In genomic region chrY:15926521-15926920, GRCh38 we compare ENCODE assay signal across 28 cellular contexts.
"Had no signal": no experiment of that assay in that cellular context is flagged by ENCODE, and none has a peak within 500 bp of the region (broad histone marks: within the 10 kb centered on the region; RNA-seq: fewer than 3 reads in every experiment).

No MANE protein-coding gene starts in this region.

- H3K4me3 ChIP-seq: esophagus muscularis mucosa, gastroesophageal sphincter, heart left ventricle, hepatocyte, left lung, neural progenitor cell, right atrium auricular region, smooth muscle cell, thyroid gland, vagina had no signal

- ATAC-seq: foreskin keratinocyte; gastroesophageal sphincter; heart left ventricle; left cardiac atrium; left lung; naive thymus-derived CD4-positive, alpha-beta T cell; sciatic nerve; stimulated activated naive CD8-positive, alpha-beta T cell treated with anti-CD3 and anti-CD28 coated beads, Interleukin-15, amount 100 ng/mL, for 72 hours had no signal

- H3K9me3 Mint-ChIP-seq: nephron, neural progenitor cell had no signal

- H3K36me3 Mint-ChIP-seq: naive thymus-derived CD4-positive, alpha-beta T cell; neural progenitor cell had no signal

- H3K4me1 ChIP-seq: esophagus muscularis mucosa, foreskin keratinocyte, gastroesophageal sphincter, heart left ventricle, left lung, neural progenitor cell, parathyroid adenoma, right atrium auricular region, thyroid gland, vagina had no signal

- H3K27me3 Mint-ChIP-seq: naive thymus-derived CD4-positive, alpha-beta T cell; progenitor cell of endocrine pancreas; stimulated activated naive CD8-positive, alpha-beta T cell treated with anti-CD3 and anti-CD28 coated beads, Interleukin-15, amount 100 ng/mL, for 72 hours had no signal

- H3K27ac Mint-ChIP-seq: naive thymus-derived CD4-positive, alpha-beta T cell; nephron; neural progenitor cell; progenitor cell of endocrine pancreas; stimulated activated naive CD8-positive, alpha-beta T cell treated with anti-CD3 and anti-CD28 coated beads, Interleukin-15, amount 100 ng/mL, for 72 hours had no signal

- DNase-seq: dermis blood vessel endothelial cell; effector memory CD4-positive, alpha-beta T cell; foreskin keratinocyte; heart left ventricle; left cardiac atrium; left lung; mesenchymal stem cell; midbrain; naive thymus-derived CD4-positive, alpha-beta T cell; stimulated activated CD4-positive, alpha-beta T cell treated with anti-CD3 and anti-CD28 coated beads, Interleukin-12 subunit alpha, Interleukin-12 subunit beta, amount 100 ng/mL, for 4 hours; stimulated activated CD4-positive, alpha-beta T cell treated with anti-CD3 and anti-CD28 coated beads, Interleukin-1b, Interleukin-23, amount 100 ng/mL, for 48 hours; stimulated activated CD4-positive, alpha-beta T cell treated with anti-CD3 and anti-CD28 coated beads, Interleukin-4, amount 100 ng/mL, for 1 hour; stimulated activated CD8-positive, alpha-beta memory T cell treated with anti-CD3 and anti-CD28 coated beads, Interleukin-4, amount 100 ng/mL, for 48 hours; stimulated activated naive CD4-positive, alpha-beta T cell; stimulated activated naive CD8-positive, alpha-beta T cell treated with anti-CD3 and anti-CD28 coated beads, Interleukin-15, amount 100 ng/mL, for 72 hours; thyroid gland; trophoblast cell had no signal

- H3K4me3 Mint-ChIP-seq: naive thymus-derived CD4-positive, alpha-beta T cell; nephron; neural progenitor cell; stimulated activated naive CD8-positive, alpha-beta T cell treated with anti-CD3 and anti-CD28 coated beads, Interleukin-15, amount 100 ng/mL, for 72 hours had no signal

- H3K27me3 ChIP-seq: esophagus muscularis mucosa, foreskin keratinocyte, gastroesophageal sphincter, heart left ventricle, hepatocyte, left lung, neural progenitor cell, right atrium auricular region, thyroid gland, vagina had no signal

- H3K4me1 Mint-ChIP-seq: naive thymus-derived CD4-positive, alpha-beta T cell; nephron; neural progenitor cell; stimulated activated naive CD8-positive, alpha-beta T cell treated with anti-CD3 and anti-CD28 coated beads, Interleukin-15, amount 100 ng/mL, for 72 hours had no signal

- H3K36me3 ChIP-seq: esophagus muscularis mucosa, gastroesophageal sphincter, heart left ventricle, left lung, neural progenitor cell, right atrium auricular region, thyroid gland, vagina had no signal

- H3K27ac ChIP-seq: esophagus muscularis mucosa, foreskin keratinocyte, gastroesophageal sphincter, heart left ventricle, hepatocyte, left lung, neural progenitor cell, parathyroid adenoma, right atrium auricular region, thyroid gland, vagina had no signal

- H3K9me3 ChIP-seq: esophagus muscularis mucosa, gastroesophageal sphincter, heart left ventricle, left lung, right atrium auricular region, thyroid gland, vagina had no signal
